ENCODE assay signal across 9 cellular contexts in the genomic region with DNA sequence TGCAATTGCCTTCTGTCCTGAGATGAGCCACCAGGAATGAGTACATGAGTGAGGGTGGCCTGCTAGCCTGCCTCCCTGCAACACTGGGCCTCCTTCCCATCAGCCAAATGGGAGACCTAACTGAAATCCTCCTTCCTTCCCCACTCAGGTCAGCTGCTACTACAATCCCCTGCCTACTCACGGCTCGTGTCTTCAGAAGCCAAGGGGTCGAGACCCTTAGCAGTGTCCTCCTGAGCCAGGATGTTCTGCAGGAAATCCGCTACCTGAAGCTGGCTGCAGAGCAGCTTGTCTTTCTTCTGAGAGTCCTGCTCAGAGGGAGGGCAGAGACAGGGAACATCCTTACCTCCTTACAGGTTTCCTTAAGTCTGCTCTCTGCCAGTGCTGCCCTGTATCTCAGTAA. TPM values are rescaled to one million over a fixed set of nuclear protein-coding genes. Genes with fewer than 3 reads are reported as not detected.
DNase-seq lines count a peak whose midpoint lies in the region; ATAC-seq and TF ChIP-seq lines count a peak whose summit lies in the region.
"Had no signal": no experiment of that assay in that cellular context is flagged by ENCODE, and none has a peak within 500 bp of the region (broad histone marks: within the 10 kb centered on the region; RNA-seq: fewer than 3 reads in every experiment).

No MANE protein-coding gene starts in this region.

- DNase-seq in GM06990 (ENCODE audit: extremely low read depth, insufficient read length) (no peak), MM.1S (no peak), brain microvascular endothelial cell (no peak), neural progenitor cell (ENCODE audit: low spot score) (no peak)
- no peak for DNase-seq in stimulated activated CD4-positive, alpha-beta T cell treated with anti-CD3 and anti-CD28 coated beads, Interleukin-4, amount 100 ng/mL, for 24 hours
- DNase-seq: anterior cingulate cortex, NCI-H2171 treated with DMSO at 0.1 percent for 48 hours had no signal

- H3K36me3 ChIP-seq in GM06990 (ENCODE audit: control insufficient read depth, insufficient read depth, low read length) = peaks cover 7% of the 10 kb centered on the region
- no peaks in the 10 kb centered on the region for H3K36me3 ChIP-seq in MM.1S (replicated peaks; ENCODE audit: insufficient read depth, low read length)
- H3K36me3 ChIP-seq in brain microvascular endothelial cell (replicated peaks) = no peaks in the 10 kb centered on the region
- peaks cover 14% of the 10 kb centered on the region for H3K36me3 ChIP-seq in neural progenitor cell

- H3K4me1 Mint-ChIP-seq in neural progenitor cell = peaks cover 19% of the 10 kb centered on the region

- H3K4me2 ChIP-seq in MM.1S (ENCODE audit: low read depth, low read length) (peak overlapping the region; percentile 88), neural progenitor cell (peak overlapping the region; percentile 89)

- H3K9me3 Mint-ChIP-seq in neural progenitor cell = no peaks in the 10 kb centered on the region

- H3K79me2 ChIP-seq in MM.1S (ENCODE audit: low read length) = peaks cover 27% of the 10 kb centered on the region
- peaks cover 66% of the 10 kb centered on the region for H3K79me2 ChIP-seq in neural progenitor cell (ENCODE audit: low read depth)

- H3K9me3 ChIP-seq in MM.1S (replicated peaks; ENCODE audit: insufficient read depth, low read length) (no peaks in the 10 kb centered on the region), neural progenitor cell (ENCODE audit: low read depth) (no peaks in the 10 kb centered on the region)

- H3K4me3 ChIP-seq in GM06990 (replicated peaks; ENCODE audit: low read depth, low read length) = peak overlapping the region; percentile 68
- peak overlapping the region; percentile 85 for H3K4me3 ChIP-seq in MM.1S (ENCODE audit: low read length)
- H3K4me3 ChIP-seq in brain microvascular endothelial cell (ENCODE audit: low read depth, low read length) = peak overlapping the region; percentile 89
- peak overlapping the region; percentile 70 for H3K4me3 ChIP-seq in neural progenitor cell

- peak overlapping the region; percentile 98 for H3K4me3 Mint-ChIP-seq in neural progenitor cell

- H3K27me3 ChIP-seq in GM06990 (replicated peaks; ENCODE audit: control insufficient read depth, insufficient read depth, low read length) (no peaks in the 10 kb centered on the region), MM.1S (replicated peaks; ENCODE audit: insufficient read depth, low read length) (no peaks in the 10 kb centered on the region), brain microvascular endothelial cell (replicated peaks) (no peaks in the 10 kb centered on the region), neural progenitor cell (no peaks in the 10 kb centered on the region)

- H3K27ac ChIP-seq in MM.1S (ENCODE audit: low read length) (no peak overlapping the region), brain microvascular endothelial cell (no peak overlapping the region), neural progenitor cell (no peak overlapping the region)

- H2AFZ ChIP-seq in MM.1S (ENCODE audit: low read length) (no peak overlapping the region), neural progenitor cell (replicated peaks) (no peak overlapping the region)

- H4K20me1 ChIP-seq in MM.1S (ENCODE audit: insufficient read depth, low read length) (no peaks in the 10 kb centered on the region), neural progenitor cell (ENCODE audit: low read depth) (no peaks in the 10 kb centered on the region)

- ATAC-seq in GM19452 (IDR thresholded peaks at IDR 0.05; ENCODE audit: unreplicated experiment) (no peak), HG02798 (IDR thresholded peaks at IDR 0.05; ENCODE audit: poor library complexity, unreplicated experiment) (no peak)

- H3K4me1 ChIP-seq in MM.1S (ENCODE audit: low read length) = peaks cover 9% of the 10 kb centered on the region
- H3K4me1 ChIP-seq in neural progenitor cell = peaks cover 14% of the 10 kb centered on the region

- H3K27me3 Mint-ChIP-seq in neural progenitor cell (ENCODE audit: insufficient read depth, low read depth) = peaks cover 3% of the 10 kb centered on the region

- H3K9me2 ChIP-seq in MM.1S (replicated peaks; ENCODE audit: insufficient read depth, low read length) = no peaks in the 10 kb centered on the region

- H3K9ac ChIP-seq in MM.1S (ENCODE audit: low read length) (peak overlapping the region; percentile 85; the same call in 1 of the 2 replicates), neural progenitor cell (peak overlapping the region; percentile 85)

- no peak overlapping the region for H3K27ac Mint-ChIP-seq in neural progenitor cell

- H3F3A ChIP-seq in MM.1S (ENCODE audit: insufficient read depth, low read length) (0 out of 2 replicates have a peak, but pooled peaks cover 5% of the 10 kb centered on the region), neural progenitor cell (ENCODE audit: low read depth) (no peaks in the 10 kb centered on the region)

- TF ChIP-seq CTCF in GM06990 (IDR thresholded peaks at IDR 0.05; ENCODE audit: insufficient read depth, low read length, poor library complexity, severe bottlenecking) (no peak), MM.1S (IDR thresholded peaks at IDR 0.05; ENCODE audit: low read length) (no peak), brain microvascular endothelial cell (IDR thresholded peaks at IDR 0.05; ENCODE audit: low read depth, low read length, missing control alignments) (no peak), neural progenitor cell (IDR thresholded peaks at IDR 0.05) (no peak)

- peaks cover 29% of the 10 kb centered on the region for H3K36me3 Mint-ChIP-seq in neural progenitor cell

- in situ Hi-C loops in brain microvascular endothelial cell (cut with HindIII; ENCODE audit: low pct_ligation_motif_present, low sequenced_read_pairs) = no loop called here

RNA-seq across cellular contexts. Expression of gene ZWINT, which starts 1.2 kb away (rescaled TPM):
- 97.5 and 104 TPM in 2 replicates for total RNA-seq in neural progenitor cell (ENCODE audit: low replicate concordance)
